Comparison of ENCODE assay signal across 9 cellular contexts in genomic region chr3:89114841-89115223, GRCh38. TPM values are rescaled to one million over a fixed set of nuclear protein-coding genes. Genes with fewer than 3 reads are reported as not detected.
DNase-seq lines count a peak whose midpoint lies in the region; ATAC-seq and TF ChIP-seq lines count a peak whose summit lies in the region.
"Had no signal": no experiment of that assay in that cellular context is flagged by ENCODE, and none has a peak within 500 bp of the region (broad histone marks: within the 10 kb centered on the region; RNA-seq: fewer than 3 reads in every experiment).

No MANE protein-coding gene starts in this region.

- peaks cover 2 to 6% of the 10 kb centered on the region in 2 donors for H3K4me1 ChIP-seq in neuronal stem cell (ENCODE audit: control insufficient read depth in 2 of 2, insufficient read depth in 1 of 2, low read depth in 1 of 2, low read length in 2 of 2)

- no peak overlapping the region for H3K18ac ChIP-seq in neuronal stem cell (ENCODE audit: low read length)

- H2BK120ac ChIP-seq in neuronal stem cell (ENCODE audit: low read depth, low read length): no peak overlapping the region

- WGBS in neuronal stem cell (ENCODE audit: extremely low coverage in 2 of 2, insufficient read length in 2 of 2, insufficient replicate concordance in 1 of 2), 2 donors: no CpG with 5 or more reads among the region's 13 CpGs

- H3K4me3 ChIP-seq in AG09309 (ENCODE audit: control insufficient read depth, low read depth, low read length): peak overlapping the region; percentile 66; the same call in 1 of the 2 replicates
- peak overlapping the region in 1 of 2 donors; percentile 52 for H3K4me3 ChIP-seq in neuronal stem cell (ENCODE audit: low read length in 2 of 2)

- no peak overlapping the region for H3K9ac ChIP-seq in neuronal stem cell (ENCODE audit: low read depth, low read length, poor library complexity)

- H3K9me3 ChIP-seq in neuronal stem cell (replicated peaks in 1 of 2; ENCODE audit: control insufficient read depth in 2 of 2, insufficient read depth in 1 of 2, low read depth in 1 of 2, low read length in 2 of 2): no peaks in the 10 kb centered on the region

- H3K79me1 ChIP-seq in neuronal stem cell (ENCODE audit: low read depth, low read length): no peaks in the 10 kb centered on the region

- peak overlapping the region; percentile 78 for H3K4me2 ChIP-seq in neuronal stem cell (ENCODE audit: insufficient read depth, low read length, poor library complexity, severe bottlenecking)

- no peak for ATAC-seq in left lobe of liver

- no peak for DNase-seq in AG09309 (ENCODE audit: low read depth)
- DNase-seq in NCI-H1105 (lab: John Stamatoyannopoulos, UW): peak; percentile 48
- DNase-seq in epithelial cell of prostate (ENCODE audit: low read depth, low spot score): no peak
- DNase-seq in neuronal stem cell (ENCODE audit: low spot score): no peak
- DNase-seq in DMS153 (lab: John Stamatoyannopoulos, UW): no peak
- DNase-seq in left lobe of liver (ENCODE audit: low spot score): no peak
- no peak for DNase-seq in foreskin melanocyte
- DNase-seq in SK-N-DZ (ENCODE audit: low spot score): no peak

- no peak for TF ChIP-seq CTCF in AG09309 (IDR thresholded peaks at IDR 0.05; ENCODE audit: control insufficient read depth, insufficient read depth, low read depth, low read length, missing control alignments)

- peak overlapping the region; percentile 11 for H3K23ac ChIP-seq in neuronal stem cell (ENCODE audit: low read depth, low read length, poor library complexity)

- no peak overlapping the region for H2AK5ac ChIP-seq in neuronal stem cell (ENCODE audit: low read depth, low read length)

- H3K4ac ChIP-seq in neuronal stem cell (ENCODE audit: low read length): no peak overlapping the region

- H2BK12ac ChIP-seq in neuronal stem cell (ENCODE audit: low read length): no peak overlapping the region

- no peak overlapping the region for H2BK15ac ChIP-seq in neuronal stem cell (ENCODE audit: low read length)

- H4K8ac ChIP-seq in neuronal stem cell (ENCODE audit: low read depth, low read length): no peak overlapping the region

- H3K27me3 ChIP-seq in neuronal stem cell (ENCODE audit: control insufficient read depth in 3 of 3, insufficient read depth in 3 of 3, low read depth in 1 of 3, low read length in 3 of 3): no peaks in the 10 kb centered on the region

- no peak overlapping the region for H3K14ac ChIP-seq in neuronal stem cell (ENCODE audit: low read length)

- H2BK5ac ChIP-seq in neuronal stem cell (ENCODE audit: low read length): peak overlapping the region; percentile 54

- peak overlapping the region; percentile 88 for H2AFZ ChIP-seq in neuronal stem cell (ENCODE audit: low read length)

- H3K27ac ChIP-seq in epithelial cell of prostate (peak overlapping the region; percentile 24), neuronal stem cell (replicated peaks; ENCODE audit: low read length) (no peak overlapping the region)

- H3K36me3 ChIP-seq in neuronal stem cell (replicated peaks in 1 of 2; ENCODE audit: control insufficient read depth in 2 of 2, insufficient read depth in 2 of 2, low read length in 2 of 2): no peaks in the 10 kb centered on the region

- H4K91ac ChIP-seq in neuronal stem cell (ENCODE audit: low read depth, low read length, poor library complexity): no peak overlapping the region

RNA-seq across cellular contexts. Expression of gene EPHA3, which starts 7.4 kb away (rescaled TPM):
- polyA plus RNA-seq in neuronal stem cell (2013, experiment 1 of 2): 0.53 TPM
- polyA plus RNA-seq in neuronal stem cell (2013, experiment 2 of 2): 0.62 TPM
- total RNA-seq in left lobe of liver: 1.5 TPM
- polyA plus RNA-seq in SK-N-DZ (2014; cell fraction: cytosol; rRNA removed): not detected in 2 replicates
- polyA plus RNA-seq in SK-N-DZ (2014; cell fraction: nucleus; rRNA removed): not detected in 2 replicates
- total RNA-seq: activated T-helper 1 cell treated with anti-CD3 and anti-CD28 coated beads, Interleukin-12 subunit alpha, Interleukin-12 subunit beta, Interleukin-2, Interleukin-4 antibody, amounts not matched to agents 30 ng/mL and 10 ng/mL and 1 ng/mL, durations not matched to agents 14 hours and 24 hours and 36 hours had no signal
